7 cellular contexts compared by ENCODE assay signal in the genomic region with DNA sequence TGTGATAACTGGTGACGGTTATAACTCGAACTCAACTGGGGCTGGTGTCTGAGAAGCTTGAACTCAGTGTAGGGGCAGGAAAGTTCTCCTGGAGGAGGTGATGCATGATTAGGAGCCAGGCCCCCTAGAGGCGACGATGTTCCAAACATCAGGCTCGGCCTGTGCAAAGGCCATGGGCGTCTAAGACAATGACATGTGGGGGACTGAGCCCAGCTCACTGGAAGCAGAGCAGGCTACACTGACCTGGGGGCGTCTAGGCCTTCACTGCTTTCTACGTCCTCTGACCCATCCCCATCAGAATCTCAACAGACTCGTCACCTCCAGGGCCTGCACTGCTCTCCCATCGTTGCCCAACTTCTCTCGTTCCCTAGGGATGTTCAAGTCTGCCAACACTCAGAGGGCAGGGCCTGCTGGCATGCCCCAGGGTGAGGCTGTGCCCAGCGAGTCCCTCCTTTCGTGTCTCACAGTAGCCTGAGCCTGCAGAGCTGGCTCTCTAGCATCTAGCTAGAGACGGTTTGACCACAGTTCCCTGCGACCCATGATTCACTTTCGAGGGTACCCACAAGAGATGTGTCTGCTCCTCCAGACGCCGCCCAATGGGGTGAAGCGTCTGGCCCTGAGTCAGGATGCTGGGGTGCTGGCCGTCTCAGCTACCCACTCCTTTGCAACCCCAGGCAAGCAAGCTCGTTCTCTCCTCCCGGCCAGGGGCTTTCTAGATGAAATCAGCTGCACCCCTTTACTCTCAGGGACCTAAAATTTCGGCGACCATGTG. TPM values are rescaled to one million over a fixed set of nuclear protein-coding genes. Genes with fewer than 3 reads are reported as not detected.
DNase-seq lines count a peak whose midpoint lies in the region; ATAC-seq and TF ChIP-seq lines count a peak whose summit lies in the region.

No MANE protein-coding gene starts in this region.

- TF ChIP-seq EP300 in transverse colon (IDR thresholded peaks at IDR 0.05; ENCODE audit: low read depth): no peak

- H3K36me3 ChIP-seq in transverse colon: no peaks in the 10 kb centered on the region

- no peaks in the 10 kb centered on the region for H3K27me3 ChIP-seq in transverse colon

- H3K4me3 ChIP-seq in fibroblast of mammary gland (ENCODE audit: control insufficient read depth, low read depth, low read length) (peak overlapping the region; percentile 73), transverse colon (peak overlapping the region; percentile 59 to 84 (median 69))

- WGBS in transverse colon (ENCODE audit: low coverage in 1 of 2), 2 donors: 0 to 3% methylated on average over 1 to 24 of the region's 24 CpGs

- TF ChIP-seq CTCF in GM13976 (IDR thresholded peaks at IDR 0.05; ENCODE audit: borderline replicate concordance, control extremely low read depth, extremely low read depth, insufficient read depth, missing control alignments) (peak; percentile 82), fibroblast of mammary gland (conservative IDR thresholded peaks at IDR 0.05; ENCODE audit: control insufficient read depth, insufficient read depth, low read depth, low read length) (peak; percentile 75), omental fat pad (IDR thresholded peaks at IDR 0.05) (no peak), transverse colon (IDR thresholded peaks at IDR 0.05) (peak; percentile 48 to 75 (median 58))

- H3K4me3 Mint-ChIP-seq in activated T-cell treated with anti-CD3 and anti-CD28 coated beads, Interleukin-2, amount 50 U/mL, for 24 hours: peak overlapping the region; percentile 100

- peak; percentile 33 for ATAC-seq in HG03432 (IDR thresholded peaks at IDR 0.05; ENCODE audit: unreplicated experiment)
- ATAC-seq in omental fat pad (ENCODE audit: low FRiP score): peak; percentile 33

- in situ Hi-C loops in GM13976 (cut with MboI; ENCODE audit: low sequenced_read_pairs, unreplicated experiment) (no loop called here), transverse colon (cut with MboI; ENCODE audit: low pct_ligation_motif_present in 1 of 4, low pct_unique_long_range_greater_than_20kb in 1 of 4, low sequenced_read_pairs in 3 of 4) (no loop called here)

- H3K27ac ChIP-seq in transverse colon: peak overlapping the region; percentile 86 to 96 (median 94)

- H3K4me1 Mint-ChIP-seq in activated T-cell treated with anti-CD3 and anti-CD28 coated beads, Interleukin-2, amount 50 U/mL, for 24 hours (ENCODE audit: low read depth): peaks cover 39% of the 10 kb centered on the region

- H3K27me3 Mint-ChIP-seq in activated T-cell treated with anti-CD3 and anti-CD28 coated beads, Interleukin-2, amount 50 U/mL, for 24 hours: no peaks in the 10 kb centered on the region

- peak overlapping the region; percentile 98 for H3K27ac Mint-ChIP-seq in activated T-cell treated with anti-CD3 and anti-CD28 coated beads, Interleukin-2, amount 50 U/mL, for 24 hours

- DNase-seq in GM13976 (ENCODE audit: low spot score): peak; percentile 73
- peak; percentile 98 for DNase-seq in OCI-M1 (lab: John Stamatoyannopoulos, UW)
- peak; percentile 80 for DNase-seq in activated T-cell treated with anti-CD3 and anti-CD28 coated beads, Interleukin-2, amount 50 U/mL, for 24 hours
- peak; percentile 67 for DNase-seq in fibroblast of mammary gland (ENCODE audit: low read depth)
- no peak for DNase-seq in omental fat pad (ENCODE audit: low spot score)
- DNase-seq in transverse colon: peak; percentile 71

- peaks cover 14 to 42% (median 31%) of the 10 kb centered on the region in 4 donors for H3K4me1 ChIP-seq in transverse colon

- H3K9me3 Mint-ChIP-seq in activated T-cell treated with anti-CD3 and anti-CD28 coated beads, Interleukin-2, amount 50 U/mL, for 24 hours: no peaks in the 10 kb centered on the region

- H3K9me3 ChIP-seq in transverse colon: no peaks in the 10 kb centered on the region

- peaks cover 86% of the 10 kb centered on the region for H3K36me3 Mint-ChIP-seq in activated T-cell treated with anti-CD3 and anti-CD28 coated beads, Interleukin-2, amount 50 U/mL, for 24 hours (ENCODE audit: low read depth)

- no peak for TF ChIP-seq POLR2A in transverse colon (IDR thresholded peaks at IDR 0.05)

- intact Hi-C loops in transverse colon (cut with DNase I; ENCODE audit: low total_unique reads): no loop called here

RNA-seq across cellular contexts. Expression of a gene that starts 1.1 kb away (rescaled TPM):
- total RNA-seq in omental fat pad (10 to 100 TPM; 15.5 to 81.0 (median 26.7) TPM), transverse colon (100 to 1,000 TPM in 2 of 4 donors, 10 to 100 TPM in 2; 50.2 to 206 (median 85.3) TPM)

RNA-seq across cellular contexts. Expression of a gene that starts 19.3 kb away (rescaled TPM):
- total RNA-seq in omental fat pad (10 to 100 TPM; 10.9 to 20.6 (median 15.4) TPM), transverse colon (100 to 1,000 TPM in 3 of 4 donors, 10 to 100 TPM in 1; 82.7 to 714 (median 225) TPM)

Comparison
In these comparisons a context has a peak if more than half of its experiments do, and no peak if none do; other contexts are left out.
1. CTCF ChIP-seq: peak in GM13976 (single experiment), fibroblast of mammary gland (single experiment) and transverse colon (5 of 5); none in omental fat pad (0 of 3).